Comparison of ENCODE assay signal across 8 cellular contexts in the genomic region with DNA sequence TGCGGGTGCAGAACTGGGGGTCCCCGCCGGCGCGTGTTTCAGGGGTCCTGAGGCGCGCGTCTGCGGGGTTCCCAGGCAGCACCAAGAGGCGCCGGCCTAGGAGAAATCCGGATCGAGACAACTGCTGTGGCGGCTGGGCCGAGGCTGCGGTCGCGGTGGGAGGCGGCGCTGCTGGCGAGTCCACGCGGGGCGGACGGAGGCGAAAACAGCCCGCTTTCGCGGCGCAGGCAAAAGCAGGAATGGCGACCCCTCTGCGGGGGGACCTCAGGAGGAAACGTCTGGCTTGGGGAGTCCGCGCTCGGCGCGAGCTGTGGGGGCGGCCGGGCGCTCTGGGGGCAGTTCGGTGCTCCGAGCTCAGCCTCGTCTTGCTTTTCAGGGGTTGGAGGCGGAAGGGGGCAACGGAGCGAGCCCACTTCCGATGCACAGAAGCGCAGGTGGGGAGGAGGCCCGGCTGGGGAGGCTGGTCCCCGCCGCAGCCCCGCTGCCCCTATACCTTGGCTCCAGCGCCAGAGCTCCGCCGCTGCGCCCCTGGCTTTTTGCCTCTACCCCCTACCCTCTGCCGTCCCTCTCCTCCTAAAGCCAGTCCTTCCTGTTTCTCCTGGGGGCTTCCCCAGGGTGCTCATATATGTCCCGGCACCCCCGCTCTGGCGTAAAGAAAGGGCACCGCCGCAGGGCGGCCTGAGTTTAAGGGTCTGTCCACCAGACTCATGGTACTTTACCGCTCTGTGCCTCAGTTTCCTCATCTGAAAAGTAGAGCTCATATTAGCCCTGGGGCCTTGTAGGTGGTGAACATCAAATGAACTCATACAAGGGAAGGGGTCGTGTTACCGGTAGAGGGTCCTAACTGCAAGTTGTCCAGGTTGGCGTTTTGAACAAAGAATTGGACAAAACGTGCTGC.
DNase-seq lines count a peak whose midpoint lies in the region; ATAC-seq, FAIRE-seq and TF ChIP-seq lines count a peak whose summit lies in the region.

No MANE protein-coding gene starts in this region.

- POLR2A ChIA-PET in RWPE1 (lab: Yijun Ruan, JAX; ENCODE audit: low non-redundant PET), result no interaction called here
- POLR2A ChIA-PET in K562 (lab: Yijun Ruan, JAX), result no interaction called here

- in situ Hi-C loops in K562 (cut with MboI), result no loop called here

- H3K36me3 ChIP-seq in K562 (ENCODE audit: control insufficient read depth, insufficient read depth, low read length), result no peaks in the 10 kb centered on the region
- H3K36me3 ChIP-seq in iPS-18a (ENCODE audit: control insufficient read depth, low read depth, low read length), result no peaks in the 10 kb centered on the region
- H3K36me3 ChIP-seq in skeletal muscle tissue (ENCODE audit: control insufficient read depth in 3 of 3, insufficient read depth in 3 of 3, low read length in 3 of 3), result no peaks in the 10 kb centered on the region

- peak overlapping the region; percentile 80 for H3K4me3 Mint-ChIP-seq in HFFc6

- 82% methylated on average over 25 of the region's 69 CpGs for WGBS in K562 (ENCODE audit: insufficient coverage, low coverage, missing lambda C conversion rate)

- CTCF ChIA-PET in RWPE1 (lab: Yijun Ruan, JAX) (interaction anchor here (0.5 kb wide), 1 partner anchor 187 kb away, joined by 5 read pairs; no protein-coding TSS in a partner anchor), K562 (lab: Yijun Ruan, JAX; ENCODE audit: low intra/inter-chr PET ratio) (no interaction called here)

- H3K4me1 Mint-ChIP-seq in HFFc6 (ENCODE audit: low read depth), result peaks cover 17% of the 10 kb centered on the region

- H3K27me3 Mint-ChIP-seq in HFFc6 (ENCODE audit: insufficient read depth), result peaks cover 13% of the 10 kb centered on the region

- H3K4me3 ChIP-seq in K562 (no peak overlapping the region), iPS-18a (ENCODE audit: low read length) (peak overlapping the region; percentile 51), skeletal muscle tissue (ENCODE audit: low read length in 3 of 3) (peak overlapping the region; percentile 70 to 81 (median 78))

- no peaks in the 10 kb centered on the region for H4K20me1 ChIP-seq in K562 (replicated peaks; ENCODE audit: control insufficient read depth, insufficient read depth, low read length)

- H2AFZ ChIP-seq in K562 (ENCODE audit: low read depth, low read length), result peak overlapping the region; percentile 42; the same call in 1 of the 2 replicates

- TF ChIP-seq EP300 in K562 (IDR thresholded peaks at IDR 0.05; ENCODE audit: low read length), result no peak

- H3K9me3 Mint-ChIP-seq in HFFc6, result peaks cover 12% of the 10 kb centered on the region

- no peak for TF ChIP-seq POLR2A in K562 (conservative IDR thresholded peaks at IDR 0.05)

- FAIRE-seq in K562 (lab: Jason Lieb, UNC), result no peak

- no TSS peak for BruUV-seq in K562 (replicated peaks; lab: Mats Ljungman, UMichigan)

- H3K9me3 ChIP-seq in K562 (replicated peaks; ENCODE audit: control insufficient read depth, insufficient read depth, low read depth, low read length) (no peaks in the 10 kb centered on the region), iPS-18a (ENCODE audit: control insufficient read depth, low read depth, low read length) (no peaks in the 10 kb centered on the region), skeletal muscle tissue (ENCODE audit: control insufficient read depth in 3 of 3, low read length in 3 of 3) (no peaks in the 10 kb centered on the region)

- ATAC-seq in K562, result no peak

- DNase-seq in GM03348 (ENCODE audit: low spot score) (peak; percentile 79), HFFc6 (no peak), RWPE1 (ENCODE audit: low spot score) (no peak), K562 (ENCODE audit: extremely low read depth in 1 of 4, low spot score in 3 of 4) (no peak), SKM-1 treated with dmso at 0.1 percent for 144 hours (lab: John Stamatoyannopoulos, UW; ENCODE audit: unreplicated experiment) (no peak), foreskin melanocyte (no peak)

- H3K27me3 ChIP-seq in K562 (ENCODE audit: control insufficient read depth in 2 of 2, insufficient read depth in 2 of 2, low read length in 2 of 2) (no peaks in the 10 kb centered on the region), iPS-18a (ENCODE audit: control insufficient read depth, insufficient read depth, low read length) (peaks cover 38% of the 10 kb centered on the region), skeletal muscle tissue (ENCODE audit: control insufficient read depth in 3 of 3, insufficient read depth in 3 of 3, low read length in 3 of 3) (peaks cover 0 to 13% (median 0%) of the 10 kb centered on the region in 3 donors)

- H3K27ac ChIP-seq in RWPE1 (peak overlapping the region; percentile 56), K562 (ENCODE audit: extremely low read depth, low read depth, low read length) (no peak overlapping the region), iPS-18a (ENCODE audit: low read length) (no peak overlapping the region), skeletal muscle tissue (ENCODE audit: low read depth, low read length) (peak overlapping the region; percentile 68)

- no peaks in the 10 kb centered on the region for H3K79me2 ChIP-seq in K562 (ENCODE audit: control insufficient read depth, insufficient read depth, low read length)

- no peak for TF ChIP-seq CTCF in HFFc6 (IDR thresholded peaks at IDR 0.05)
- no peak for TF ChIP-seq CTCF in RWPE1 (conservative IDR thresholded peaks at IDR 0.05; ENCODE audit: low read depth)
- TF ChIP-seq CTCF in K562 (IDR thresholded peaks at IDR 0.05 in 2 of 3, conservative IDR thresholded peaks at IDR 0.05 in 1 of 3; ENCODE audit: insufficient read depth in 2 of 3, low read depth in 1 of 3, low read length in 3 of 3), result no peak

- H3K9ac ChIP-seq in K562 (ENCODE audit: insufficient read depth in 1 of 2, low read depth in 2 of 2, low read length in 2 of 2) (no peak overlapping the region; a peak in 1 of 4 replicates), iPS-18a (ENCODE audit: low read length) (no peak overlapping the region), skeletal muscle tissue (ENCODE audit: low read depth in 1 of 3, low read length in 3 of 3) (peak overlapping the region; percentile 74 to 82 (median 79))

- no peak overlapping the region for H3K27ac Mint-ChIP-seq in HFFc6

- H3K4me1 ChIP-seq in K562 (replicated peaks in 1 of 2; ENCODE audit: control insufficient read depth in 2 of 2, insufficient read depth in 2 of 2, low read length in 2 of 2) (peaks cover 0 to 15% of the 10 kb centered on the region in 2 experiments; a peak in 1 of 5 replicates), iPS-18a (ENCODE audit: control insufficient read depth, low read depth, low read length) (no peaks in the 10 kb centered on the region), skeletal muscle tissue (ENCODE audit: control insufficient read depth in 3 of 3, insufficient read depth in 3 of 3, low read length in 3 of 3) (peaks cover 5 to 7% (median 6%) of the 10 kb centered on the region in 3 donors)

- intact Hi-C loops in K562 (cut with micrococcal nuclease), result no loop called here

- peaks cover 9% of the 10 kb centered on the region; the same call in 1 of the 2 replicates for H3K36me3 Mint-ChIP-seq in HFFc6 (ENCODE audit: low read depth)

- no peak for TF ChIP-seq RAD21 in K562 (CRISPR knock-in tag; conservative IDR thresholded peaks at IDR 0.05 in 1 of 2, IDR thresholded peaks at IDR 0.05 in 1 of 2)

- H3K4me2 ChIP-seq in K562 (ENCODE audit: insufficient read depth, low read length), result no peak overlapping the region

- no peaks in the 10 kb centered on the region for H3K9me1 ChIP-seq in K562 (ENCODE audit: control insufficient read depth, insufficient read depth, low read length)

TF ChIP-seq in K562, 482 proteins besides CTCF, POLR2A, EP300 and RAD21 (continues in another document):
- TF ChIP-seq ZNF217 (CRISPR knock-in tag; IDR thresholded peaks at IDR 0.05), result no peak

Comparison
In these comparisons a context has a peak if more than half of its experiments do, and no peak if none do; other contexts are left out.
1. H3K27ac ChIP-seq: peak in RWPE1 (single experiment) and skeletal muscle tissue (single experiment); none in K562 (single experiment) and iPS-18a (single experiment).
2. H3K9ac ChIP-seq: peak in skeletal muscle tissue (3 of 3); none in K562 (0 of 2) and iPS-18a (single experiment).